24 cellular contexts compared by ENCODE assay signal in genomic region chr19:30178721-30179402, GRCh38.
"Had no signal": no experiment of that assay in that cellular context is flagged by ENCODE, and none has a peak within 500 bp of the region (broad histone marks: within the 10 kb centered on the region; RNA-seq: fewer than 3 reads in every experiment).

No MANE protein-coding gene starts in this region.

- H3K4me1 Mint-ChIP-seq: nephron; stimulated activated memory B cell treated with anti-CD40 and anti-IgM and Interleukin-4, amounts not matched to agents 10 μg/mL and 1 μg/mL and 100 μg/mL, for 72 hours had no signal

- H3K27ac Mint-ChIP-seq: dendritic cell treated with granulocyte-macrophage colony-stimulating factor and Interleukin-4, amounts not matched to agents 40 ng/mL and 50 ng/mL, for 4 days; effector memory CD8-positive, alpha-beta T cell; nephron; stimulated activated memory B cell treated with anti-CD40 and anti-IgM and Interleukin-4, amounts not matched to agents 10 μg/mL and 1 μg/mL and 100 μg/mL, for 72 hours; stimulated activated naive CD8-positive, alpha-beta T cell treated with anti-CD3 and anti-CD28 coated beads, Interleukin-15, Interleukin-2, amounts not matched to agents 100 ng/mL and 50 ng/mL, for 24 hours had no signal

- H3K4me3 Mint-ChIP-seq: dendritic cell treated with granulocyte-macrophage colony-stimulating factor and Interleukin-4, amounts not matched to agents 40 ng/mL and 50 ng/mL, for 4 days; effector memory CD8-positive, alpha-beta T cell; nephron; stimulated activated memory B cell treated with anti-CD40 and anti-IgM and Interleukin-4, amounts not matched to agents 10 μg/mL and 1 μg/mL and 100 μg/mL, for 72 hours; stimulated activated naive CD8-positive, alpha-beta T cell treated with anti-CD3 and anti-CD28 coated beads, Interleukin-15, Interleukin-2, amounts not matched to agents 100 ng/mL and 50 ng/mL, for 24 hours had no signal

- H3K4me3 ChIP-seq: esophagus squamous epithelium, gastroesophageal sphincter, lung, psoas muscle, spleen, tibial artery, upper lobe of left lung, uterus had no signal

- ATAC-seq: effector memory CD8-positive, alpha-beta T cell; gastroesophageal sphincter; left colon; left ventricle myocardium superior; psoas muscle; sciatic nerve; stimulated activated memory B cell treated with anti-CD40 and anti-IgM and Interleukin-4, amounts not matched to agents 10 μg/mL and 1 μg/mL and 100 μg/mL, for 72 hours had no signal

- H3K27me3 ChIP-seq: esophagus squamous epithelium, spleen, tibial artery, upper lobe of left lung, uterus had no signal

- H3K36me3 ChIP-seq: esophagus squamous epithelium, gastroesophageal sphincter, spleen, tibial artery, upper lobe of left lung, uterus had no signal

- H3K4me1 ChIP-seq: esophagus squamous epithelium, gastroesophageal sphincter, psoas muscle, spleen, tibial artery, upper lobe of left lung, uterus had no signal

- H3K27me3 Mint-ChIP-seq: dendritic cell treated with granulocyte-macrophage colony-stimulating factor and Interleukin-4, amounts not matched to agents 40 ng/mL and 50 ng/mL, for 4 days; stimulated activated memory B cell treated with anti-CD40 and anti-IgM and Interleukin-4, amounts not matched to agents 10 μg/mL and 1 μg/mL and 100 μg/mL, for 72 hours; stimulated activated naive CD8-positive, alpha-beta T cell treated with anti-CD3 and anti-CD28 coated beads, Interleukin-15, Interleukin-2, amounts not matched to agents 100 ng/mL and 50 ng/mL, for 24 hours had no signal

- DNase-seq: effector memory CD8-positive, alpha-beta T cell; esophagus squamous epithelium; foreskin fibroblast; glutamatergic neuron; left colon; left ventricle myocardium superior; mesenchymal stem cell; midbrain; psoas muscle; spleen; stimulated activated CD4-positive, alpha-beta T cell treated with anti-CD3 and anti-CD28 coated beads, Interleukin-15, amount 100 ng/mL, for 24 hours; stimulated activated CD4-positive, alpha-beta T cell treated with anti-CD3 and anti-CD28 coated beads, Interleukin-1b, Interleukin-23, amount 100 ng/mL, for 48 hours; stimulated activated CD4-positive, alpha-beta T cell treated with anti-CD3 and anti-CD28 coated beads, Interleukin-4, amount 100 ng/mL, for 24 hours; tibial artery; upper lobe of left lung; uterus had no signal

- H3K27ac ChIP-seq: epithelial cell of prostate, esophagus squamous epithelium, gastroesophageal sphincter, psoas muscle, spleen, tibial artery, upper lobe of left lung, uterus had no signal
